In genomic region chr2:232876071-232876977, GRCh38 we compare ENCODE assay signal across 8 cellular contexts. TPM values are rescaled to one million over a fixed set of nuclear protein-coding genes. Genes with fewer than 3 reads are reported as not detected.
DNase-seq lines count a peak whose midpoint lies in the region; ATAC-seq and TF ChIP-seq lines count a peak whose summit lies in the region.

No MANE protein-coding gene starts in this region.

- peaks cover 8% of the 10 kb centered on the region for H3K4me1 Mint-ChIP-seq in activated T-cell treated with anti-CD3 and anti-CD28 coated beads, Interleukin-2, amount 50 U/mL, for 4 hours (ENCODE audit: low read depth)

- no peak overlapping the region for H3K4me3 Mint-ChIP-seq in activated T-cell treated with anti-CD3 and anti-CD28 coated beads, Interleukin-2, amount 50 U/mL, for 4 hours

- peak overlapping the region; percentile 46 for H3K4me3 ChIP-seq in GM12865 (ENCODE audit: low read depth, low read length)

- H3K9me3 Mint-ChIP-seq in activated T-cell treated with anti-CD3 and anti-CD28 coated beads, Interleukin-2, amount 50 U/mL, for 4 hours, result no peaks in the 10 kb centered on the region

- ATAC-seq in activated T-cell treated with anti-CD3 and anti-CD28 coated beads, Interleukin-2, amount 50 U/mL, for 4 hours, result peak; percentile 70 to 72

- no peaks in the 10 kb centered on the region for H3K36me3 Mint-ChIP-seq in activated T-cell treated with anti-CD3 and anti-CD28 coated beads, Interleukin-2, amount 50 U/mL, for 4 hours (ENCODE audit: insufficient read depth)

- H3K27me3 Mint-ChIP-seq in activated T-cell treated with anti-CD3 and anti-CD28 coated beads, Interleukin-2, amount 50 U/mL, for 4 hours (ENCODE audit: low read depth), result peaks cover 27% of the 10 kb centered on the region

- peak; percentile 56 for DNase-seq in GM12865 (ENCODE audit: low read depth)
- DNase-seq in HuH-7 (ENCODE audit: low spot score), result peak; percentile 82
- DNase-seq in activated T-cell treated with anti-CD3 and anti-CD28 coated beads, Interleukin-2, amount 50 U/mL, for 4 hours, result no peak
- DNase-seq in globus pallidus (ENCODE audit: low spot score), result peak; percentile 43
- peak; percentile 38 for DNase-seq in occipital lobe (lab: John Stamatoyannopoulos, UW)
- no peak for DNase-seq in GF-D8 (lab: John Stamatoyannopoulos, UW)
- no peak for DNase-seq in DMS114 treated with DMSO at 0.1 percent for 48 hours (lab: John Stamatoyannopoulos, UW; ENCODE audit: unreplicated experiment)
- DNase-seq in SHP77 (lab: John Stamatoyannopoulos, UW), result no peak

- TF ChIP-seq CTCF in GM12865 (IDR thresholded peaks at IDR 0.05; ENCODE audit: insufficient read depth, low read depth, low read length, missing control alignments), result peak; percentile 31

RNA-seq across cellular contexts. Expression of gene SNORC, which starts 6.3 kb away (rescaled TPM):
- 1 to 10 TPM; 1.2 to 1.7 (median 1.4) TPM for total RNA-seq in activated T-cell treated with anti-CD3 and anti-CD28 coated beads, Interleukin-2, amount 50 U/mL, for 4 hours
- 1.6 TPM for total RNA-seq in occipital lobe

Comparison
In these comparisons a context has a peak if more than half of its experiments do, and no peak if none do; other contexts are left out.
1. DNase-seq: peak in GM12865 (single experiment), HuH-7 (single experiment), globus pallidus (single experiment) and occipital lobe (single experiment); none in activated T-cell treated with anti-CD3 and anti-CD28 coated beads, Interleukin-2, amount 50 U/mL, for 4 hours (single experiment), GF-D8 (single experiment), DMS114 treated with DMSO at 0.1 percent for 48 hours (single experiment) and SHP77 (0 of 2).